In the genomic region with DNA sequence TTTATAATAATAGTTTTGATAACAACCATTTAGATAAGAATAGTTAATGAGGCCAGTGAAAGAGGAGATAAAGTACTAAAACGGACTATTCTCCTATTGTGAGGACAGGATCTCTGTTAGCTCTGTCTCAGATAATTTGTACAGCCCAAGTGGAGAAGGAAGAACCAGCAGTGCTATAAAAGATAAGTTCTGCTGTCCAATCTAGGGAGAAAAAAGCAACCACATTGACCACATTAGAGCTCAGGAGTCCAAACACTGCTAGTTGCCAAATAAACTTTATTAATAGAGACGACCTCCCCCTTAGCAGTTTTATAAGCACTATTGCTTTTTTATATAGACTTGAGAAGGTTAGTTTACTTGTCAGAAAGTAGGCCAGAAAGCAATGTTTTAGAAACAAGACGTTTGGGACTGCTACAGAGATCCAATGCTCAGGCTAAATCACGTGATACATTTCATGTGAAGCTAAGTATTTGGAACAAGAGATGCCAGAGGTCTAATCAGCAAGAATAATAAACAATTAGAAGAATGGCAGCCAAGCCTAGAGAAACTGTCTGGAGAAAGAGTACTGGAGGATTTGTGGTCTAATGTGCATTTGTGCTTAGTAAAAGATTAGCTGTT, we compare ENCODE assay signal across 16 cellular contexts.
DNase-seq lines count a peak whose midpoint lies in the region; ATAC-seq lines count a peak whose summit lies in the region.
"Had no signal": no experiment of that assay in that cellular context is flagged by ENCODE, and none has a peak within 500 bp of the region (broad histone marks: within the 10 kb centered on the region; RNA-seq: fewer than 3 reads in every experiment).

No MANE protein-coding gene starts in this region.

- H3K79me2 ChIP-seq in ACC112 (ENCODE audit: control insufficient read depth, insufficient read depth, low read length, unreplicated experiment), result peaks cover 21% of the 10 kb centered on the region

- H3K36me3 ChIP-seq in ACC112 (ENCODE audit: insufficient read depth, low read length) (no peaks in the 10 kb centered on the region), muscle layer of colon (ENCODE audit: insufficient read depth, low read length) (no peaks in the 10 kb centered on the region)

- H3K4me3 ChIP-seq in ACC112 (ENCODE audit: low read depth, low read length) (no peak overlapping the region), muscle layer of colon (ENCODE audit: low read depth in 1 of 2, low read length in 2 of 2) (no peak overlapping the region)
- H3K4me3 ChIP-seq: A549 had no signal

- H2AFZ ChIP-seq in ACC112 (ENCODE audit: low read length, unreplicated experiment), result peak overlapping the region; percentile 19

- no peak for ATAC-seq in HG02623 (IDR thresholded peaks at IDR 0.05; ENCODE audit: unreplicated experiment)
- ATAC-seq in HG02852 (IDR thresholded peaks at IDR 0.05; ENCODE audit: unreplicated experiment), result no peak
- ATAC-seq: A549; natural killer cell treated with Interleukin-12 subunit alpha and Interleukin-12 subunit beta and Interleukin-15 and Interleukin-18, amount 100 ng/mL, for 72 hours; stimulated activated naive CD8-positive, alpha-beta T cell treated with anti-CD3 and anti-CD28 coated beads, Interleukin-15, Interleukin-2, amounts not matched to agents 100 U/mL and 50 U/mL, for 24 hours; T-cell had no signal

- H3K27me3 ChIP-seq in ACC112 (ENCODE audit: insufficient read depth, low read length), result no peaks in the 10 kb centered on the region
- no peaks in the 10 kb centered on the region for H3K27me3 ChIP-seq in muscle layer of colon (ENCODE audit: control insufficient read depth in 1 of 2, insufficient read depth in 2 of 2, low read length in 2 of 2)

- H3K9me3 ChIP-seq in muscle layer of colon (ENCODE audit: low read length), result no peaks in the 10 kb centered on the region
- H3K9me3 ChIP-seq: A549 had no signal

- peak overlapping the region; percentile 18; the same call in 1 of the 2 replicates for H3K27ac ChIP-seq in ACC112 (ENCODE audit: low read depth, low read length)
- peak overlapping the region; percentile 39 for H3K27ac ChIP-seq in muscle layer of colon (ENCODE audit: low read depth, low read length)

- no peak overlapping the region for H3K9ac ChIP-seq in muscle layer of colon (ENCODE audit: low read length)

- DNase-seq in OCI-M1 (lab: John Stamatoyannopoulos, UW), result peak; percentile 89
- DNase-seq in fibroblast of peridontal ligament (ENCODE audit: extremely low read depth), result peak; percentile 96
- no peak for DNase-seq in activated effector memory CD4-positive, alpha-beta T cell treated with anti-CD3 and anti-CD28 coated beads, Interleukin-2, amount 50 U/mL, for 16 hours
- DNase-seq in kidney tubule cell (ENCODE audit: low spot score), result no peak
- DNase-seq: activated CD4-positive, alpha-beta memory T cell treated with anti-CD3 and anti-CD28 coated beads for 36 hours; activated naive CD4-positive, alpha-beta T cell treated with anti-CD3 and anti-CD28 coated beads for 36 hours; NCI-H1694; stimulated activated CD4-positive, alpha-beta T cell treated with anti-CD3 and anti-CD28 coated beads, Interleukin-1b, Interleukin-23, amount 100 ng/mL, for 48 hours; stimulated activated naive CD8-positive, alpha-beta T cell treated with anti-CD3 and anti-CD28 coated beads, Interleukin-15, Interleukin-2, amounts not matched to agents 100 U/mL and 50 U/mL, for 24 hours; T-cell had no signal

- H3K4me1 ChIP-seq in ACC112 (ENCODE audit: control insufficient read depth, insufficient read depth, low read length, unreplicated experiment), result peaks cover 36% of the 10 kb centered on the region
- no peaks in the 10 kb centered on the region for H3K4me1 ChIP-seq in muscle layer of colon (ENCODE audit: insufficient read depth, low read length)

Comparison
In these comparisons a context has a peak if more than half of its experiments do, and no peak if none do; other contexts are left out.
1. DNase-seq: peak in OCI-M1 (single experiment) and fibroblast of peridontal ligament (single experiment); none in activated effector memory CD4-positive, alpha-beta T cell treated with anti-CD3 and anti-CD28 coated beads, Interleukin-2, amount 50 U/mL, for 16 hours (single experiment) and kidney tubule cell (single experiment).